In the genomic region with DNA sequence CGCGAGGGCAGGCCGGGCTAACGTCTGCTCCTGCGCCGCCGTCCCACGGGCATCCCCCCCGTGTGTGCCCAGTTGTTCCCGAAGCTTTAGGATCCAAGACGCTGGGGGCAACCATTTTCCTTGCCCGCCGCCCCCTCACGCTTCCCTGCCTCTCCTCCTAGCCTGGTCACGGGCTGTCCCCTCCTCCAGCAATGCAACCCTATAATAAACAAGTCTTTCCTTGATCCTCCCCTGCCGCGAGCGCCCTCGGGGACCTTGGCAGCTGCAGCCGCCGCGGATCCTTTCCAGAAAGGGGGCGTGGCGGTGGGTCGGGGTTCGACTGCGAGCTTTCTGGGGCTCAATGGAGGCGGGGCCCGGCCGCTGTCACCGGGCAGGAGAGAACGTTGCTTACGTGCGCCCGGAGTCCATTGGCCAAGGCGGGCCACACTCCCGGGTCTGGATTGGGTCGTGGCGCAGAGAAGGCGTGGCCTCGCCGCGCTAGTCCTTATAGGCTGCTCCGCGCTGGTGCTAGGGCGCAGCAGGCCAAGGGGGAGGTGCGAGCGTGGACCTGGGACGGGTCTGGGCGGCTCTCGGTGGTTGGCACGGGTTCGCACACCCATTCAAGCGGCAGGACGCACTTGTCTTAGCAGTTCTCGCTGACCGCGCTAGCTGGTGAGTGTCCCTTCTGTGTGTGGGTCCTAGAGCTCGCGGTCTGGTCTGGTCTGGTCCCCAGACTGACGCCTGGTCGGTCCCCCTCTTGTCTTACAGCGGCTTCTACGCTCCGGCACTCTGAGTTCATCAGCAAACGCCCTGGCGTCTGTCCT, we compare ENCODE assay signal across 1 cellular context.
A peak's percentile ranks its signal among the peaks of the same experiment; 100 is the strongest.
TF ChIP-seq lines count a peak whose summit lies in the region.

A gene with protein sequence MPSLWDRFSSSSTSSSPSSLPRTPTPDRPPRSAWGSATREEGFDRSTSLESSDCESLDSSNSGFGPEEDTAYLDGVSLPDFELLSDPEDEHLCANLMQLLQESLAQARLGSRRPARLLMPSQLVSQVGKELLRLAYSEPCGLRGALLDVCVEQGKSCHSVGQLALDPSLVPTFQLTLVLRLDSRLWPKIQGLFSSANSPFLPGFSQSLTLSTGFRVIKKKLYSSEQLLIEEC (plus strand): TSS at position 515 of the 803 bp plus-strand sequence. CDS start 293 bp downstream, outside the sequence.

TF ChIP-seq in K562, 482 proteins besides CTCF, POLR2A, EP300 and RAD21 (continued from another document and continues in another):
- TF ChIP-seq, protein P1, sequence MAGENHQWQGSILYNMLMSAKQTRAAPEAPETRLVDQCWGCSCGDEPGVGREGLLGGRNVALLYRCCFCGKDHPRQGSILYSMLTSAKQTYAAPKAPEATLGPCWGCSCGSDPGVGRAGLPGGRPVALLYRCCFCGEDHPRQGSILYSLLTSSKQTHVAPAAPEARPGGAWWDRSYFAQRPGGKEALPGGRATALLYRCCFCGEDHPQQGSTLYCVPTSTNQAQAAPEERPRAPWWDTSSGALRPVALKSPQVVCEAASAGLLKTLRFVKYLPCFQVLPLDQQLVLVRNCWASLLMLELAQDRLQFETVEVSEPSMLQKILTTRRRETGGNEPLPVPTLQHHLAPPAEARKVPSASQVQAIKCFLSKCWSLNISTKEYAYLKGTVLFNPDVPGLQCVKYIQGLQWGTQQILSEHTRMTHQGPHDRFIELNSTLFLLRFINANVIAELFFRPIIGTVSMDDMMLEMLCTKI (IDR thresholded peaks at IDR 0.05; ENCODE audit: partially characterized antibody): no peak
- peak; percentile 66 for TF ChIP-seq ZFP1 (CRISPR knock-in tag; IDR thresholded peaks at IDR 0.05)
- TF ChIP-seq POLR3G (IDR thresholded peaks at IDR 0.05; ENCODE audit: extremely low read depth, insufficient read length, insufficient replicate concordance): no peak
- TF ChIP-seq ZNF384 (IDR thresholded peaks at IDR 0.05; ENCODE audit: low read depth, low read length): 0 out of 2 replicates have a peak, but pooled peaks have one; percentile 3
- TF ChIP-seq, protein P2, sequence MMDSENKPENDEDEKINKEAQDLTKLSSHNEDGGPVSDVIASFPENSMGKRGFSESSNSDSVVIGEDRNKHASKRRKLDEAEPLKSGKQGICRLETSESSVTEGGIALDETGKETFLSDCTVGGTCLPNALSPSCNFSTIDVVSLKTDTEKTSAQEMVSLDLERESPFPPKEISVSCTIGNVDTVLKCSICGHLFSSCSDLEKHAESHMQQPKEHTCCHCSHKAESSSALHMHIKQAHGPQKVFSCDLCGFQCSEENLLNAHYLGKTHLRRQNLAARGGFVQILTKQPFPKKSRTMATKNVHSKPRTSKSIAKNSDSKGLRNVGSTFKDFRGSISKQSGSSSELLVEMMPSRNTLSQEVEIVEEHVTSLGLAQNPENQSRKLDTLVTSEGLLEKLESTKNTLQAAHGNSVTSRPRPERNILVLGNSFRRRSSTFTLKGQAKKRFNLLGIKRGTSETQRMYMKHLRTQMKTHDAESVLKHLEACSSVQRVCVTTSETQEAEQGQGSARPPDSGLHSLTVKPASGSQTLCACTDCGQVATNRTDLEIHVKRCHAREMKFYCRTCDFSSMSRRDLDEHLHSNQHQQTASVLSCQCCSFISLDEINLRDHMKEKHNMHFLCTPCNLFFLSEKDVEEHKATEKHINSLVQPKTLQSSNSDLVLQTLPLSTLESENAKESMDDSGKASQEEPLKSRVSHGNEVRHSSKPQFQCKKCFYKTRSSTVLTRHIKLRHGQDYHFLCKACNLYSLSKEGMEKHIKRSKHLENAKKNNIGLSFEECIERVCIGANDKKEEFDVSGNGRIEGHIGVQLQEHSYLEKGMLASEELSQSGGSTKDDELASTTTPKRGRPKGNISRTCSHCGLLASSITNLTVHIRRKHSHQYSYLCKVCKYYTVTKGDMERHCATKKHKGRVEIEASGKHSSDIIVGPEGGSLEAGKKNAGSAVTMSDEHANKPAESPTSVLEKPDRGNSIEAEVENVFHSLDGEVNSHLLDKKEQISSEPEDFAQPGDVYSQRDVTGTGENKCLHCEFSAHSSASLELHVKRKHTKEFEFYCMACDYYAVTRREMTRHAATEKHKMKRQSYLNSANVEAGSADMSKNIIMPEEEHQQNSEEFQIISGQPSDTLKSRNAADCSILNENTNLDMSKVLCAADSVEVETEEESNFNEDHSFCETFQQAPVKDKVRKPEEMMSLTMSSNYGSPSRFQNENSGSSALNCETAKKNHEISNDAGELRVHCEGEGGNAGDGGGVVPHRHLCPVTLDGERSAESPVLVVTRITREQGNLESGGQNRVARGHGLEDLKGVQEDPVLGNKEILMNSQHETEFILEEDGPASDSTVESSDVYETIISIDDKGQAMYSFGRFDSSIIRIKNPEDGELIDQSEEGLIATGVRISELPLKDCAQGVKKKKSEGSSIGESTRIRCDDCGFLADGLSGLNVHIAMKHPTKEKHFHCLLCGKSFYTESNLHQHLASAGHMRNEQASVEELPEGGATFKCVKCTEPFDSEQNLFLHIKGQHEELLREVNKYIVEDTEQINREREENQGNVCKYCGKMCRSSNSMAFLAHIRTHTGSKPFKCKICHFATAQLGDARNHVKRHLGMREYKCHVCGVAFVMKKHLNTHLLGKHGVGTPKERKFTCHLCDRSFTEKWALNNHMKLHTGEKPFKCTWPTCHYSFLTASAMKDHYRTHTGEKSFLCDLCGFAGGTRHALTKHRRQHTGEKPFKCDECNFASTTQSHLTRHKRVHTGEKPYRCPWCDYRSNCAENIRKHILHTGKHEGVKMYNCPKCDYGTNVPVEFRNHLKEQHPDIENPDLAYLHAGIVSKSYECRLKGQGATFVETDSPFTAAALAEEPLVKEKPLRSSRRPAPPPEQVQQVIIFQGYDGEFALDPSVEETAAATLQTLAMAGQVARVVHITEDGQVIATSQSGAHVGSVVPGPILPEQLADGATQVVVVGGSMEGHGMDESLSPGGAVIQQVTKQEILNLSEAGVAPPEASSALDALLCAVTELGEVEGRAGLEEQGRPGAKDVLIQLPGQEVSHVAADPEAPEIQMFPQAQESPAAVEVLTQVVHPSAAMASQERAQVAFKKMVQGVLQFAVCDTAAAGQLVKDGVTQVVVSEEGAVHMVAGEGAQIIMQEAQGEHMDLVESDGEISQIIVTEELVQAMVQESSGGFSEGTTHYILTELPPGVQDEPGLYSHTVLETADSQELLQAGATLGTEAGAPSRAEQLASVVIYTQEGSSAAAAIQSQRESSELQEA (IDR thresholded peaks at IDR 0.05; ENCODE audit: low read depth): no peak
- TF ChIP-seq YY1 (IDR thresholded peaks at IDR 0.05; ENCODE audit: borderline replicate concordance in 1 of 3, control insufficient read depth in 1 of 3, extremely low read depth in 1 of 3, insufficient read depth in 3 of 3, insufficient read length in 1 of 3, insufficient replicate concordance in 2 of 3, low read depth in 1 of 3, low read length in 2 of 3): peak in 2 of 3 experiments; percentile 61 to 65
- TF ChIP-seq NELFE (IDR thresholded peaks at IDR 0.05; ENCODE audit: insufficient read depth, insufficient read length): peak; percentile 90
- TF ChIP-seq, protein P3, sequence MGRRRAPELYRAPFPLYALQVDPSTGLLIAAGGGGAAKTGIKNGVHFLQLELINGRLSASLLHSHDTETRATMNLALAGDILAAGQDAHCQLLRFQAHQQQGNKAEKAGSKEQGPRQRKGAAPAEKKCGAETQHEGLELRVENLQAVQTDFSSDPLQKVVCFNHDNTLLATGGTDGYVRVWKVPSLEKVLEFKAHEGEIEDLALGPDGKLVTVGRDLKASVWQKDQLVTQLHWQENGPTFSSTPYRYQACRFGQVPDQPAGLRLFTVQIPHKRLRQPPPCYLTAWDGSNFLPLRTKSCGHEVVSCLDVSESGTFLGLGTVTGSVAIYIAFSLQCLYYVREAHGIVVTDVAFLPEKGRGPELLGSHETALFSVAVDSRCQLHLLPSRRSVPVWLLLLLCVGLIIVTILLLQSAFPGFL (CRISPR knock-in tag; IDR thresholded peaks at IDR 0.05): no peak
- no peak; the same call in 1 of the 2 replicates for TF ChIP-seq ZBTB1 (CRISPR knock-in tag; IDR thresholded peaks at IDR 0.05; ENCODE audit: borderline replicate concordance, low read depth)
- TF ChIP-seq ETV5 (CRISPR knock-in tag; IDR thresholded peaks at IDR 0.05; ENCODE audit: low read depth): peak; percentile 12; the same call in 1 of the 2 replicates
- TF ChIP-seq, protein P4, sequence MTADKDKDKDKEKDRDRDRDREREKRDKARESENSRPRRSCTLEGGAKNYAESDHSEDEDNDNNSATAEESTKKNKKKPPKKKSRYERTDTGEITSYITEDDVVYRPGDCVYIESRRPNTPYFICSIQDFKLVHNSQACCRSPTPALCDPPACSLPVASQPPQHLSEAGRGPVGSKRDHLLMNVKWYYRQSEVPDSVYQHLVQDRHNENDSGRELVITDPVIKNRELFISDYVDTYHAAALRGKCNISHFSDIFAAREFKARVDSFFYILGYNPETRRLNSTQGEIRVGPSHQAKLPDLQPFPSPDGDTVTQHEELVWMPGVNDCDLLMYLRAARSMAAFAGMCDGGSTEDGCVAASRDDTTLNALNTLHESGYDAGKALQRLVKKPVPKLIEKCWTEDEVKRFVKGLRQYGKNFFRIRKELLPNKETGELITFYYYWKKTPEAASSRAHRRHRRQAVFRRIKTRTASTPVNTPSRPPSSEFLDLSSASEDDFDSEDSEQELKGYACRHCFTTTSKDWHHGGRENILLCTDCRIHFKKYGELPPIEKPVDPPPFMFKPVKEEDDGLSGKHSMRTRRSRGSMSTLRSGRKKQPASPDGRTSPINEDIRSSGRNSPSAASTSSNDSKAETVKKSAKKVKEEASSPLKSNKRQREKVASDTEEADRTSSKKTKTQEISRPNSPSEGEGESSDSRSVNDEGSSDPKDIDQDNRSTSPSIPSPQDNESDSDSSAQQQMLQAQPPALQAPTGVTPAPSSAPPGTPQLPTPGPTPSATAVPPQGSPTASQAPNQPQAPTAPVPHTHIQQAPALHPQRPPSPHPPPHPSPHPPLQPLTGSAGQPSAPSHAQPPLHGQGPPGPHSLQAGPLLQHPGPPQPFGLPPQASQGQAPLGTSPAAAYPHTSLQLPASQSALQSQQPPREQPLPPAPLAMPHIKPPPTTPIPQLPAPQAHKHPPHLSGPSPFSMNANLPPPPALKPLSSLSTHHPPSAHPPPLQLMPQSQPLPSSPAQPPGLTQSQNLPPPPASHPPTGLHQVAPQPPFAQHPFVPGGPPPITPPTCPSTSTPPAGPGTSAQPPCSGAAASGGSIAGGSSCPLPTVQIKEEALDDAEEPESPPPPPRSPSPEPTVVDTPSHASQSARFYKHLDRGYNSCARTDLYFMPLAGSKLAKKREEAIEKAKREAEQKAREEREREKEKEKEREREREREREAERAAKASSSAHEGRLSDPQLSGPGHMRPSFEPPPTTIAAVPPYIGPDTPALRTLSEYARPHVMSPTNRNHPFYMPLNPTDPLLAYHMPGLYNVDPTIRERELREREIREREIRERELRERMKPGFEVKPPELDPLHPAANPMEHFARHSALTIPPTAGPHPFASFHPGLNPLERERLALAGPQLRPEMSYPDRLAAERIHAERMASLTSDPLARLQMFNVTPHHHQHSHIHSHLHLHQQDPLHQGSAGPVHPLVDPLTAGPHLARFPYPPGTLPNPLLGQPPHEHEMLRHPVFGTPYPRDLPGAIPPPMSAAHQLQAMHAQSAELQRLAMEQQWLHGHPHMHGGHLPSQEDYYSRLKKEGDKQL (CRISPR knock-in tag; IDR thresholded peaks at IDR 0.05; ENCODE audit: borderline replicate concordance): no peak
- no peak for TF ChIP-seq BRCA1 (IDR thresholded peaks at IDR 0.05)
- no peak for TF ChIP-seq BRCA1 (CRISPR knock-in tag; IDR thresholded peaks at IDR 0.05)
- peak; percentile 93 for TF ChIP-seq CHCHD3 (CRISPR knock-in tag; IDR thresholded peaks at IDR 0.05)
- TF ChIP-seq ZNF561 (CRISPR knock-in tag; conservative IDR thresholded peaks at IDR 0.05): 0 out of 2 replicates have a peak, but pooled peaks have one; percentile 51
- TF ChIP-seq CBFA2T3 (IDR thresholded peaks at IDR 0.05): no peak
- TF ChIP-seq TRIM28 (IDR thresholded peaks at IDR 0.05): peak; percentile 17; the same call in 1 of the 2 replicates
- TF ChIP-seq HEY1 (CRISPR knock-in tag; IDR thresholded peaks at IDR 0.05; ENCODE audit: borderline replicate concordance): peak; percentile 94; the same call in 1 of the 2 replicates
- TF ChIP-seq PCBP2 (IDR thresholded peaks at IDR 0.05; ENCODE audit: low read depth, low read length, poor library complexity, severe bottlenecking): peak; percentile 50
- TF ChIP-seq NFIX (CRISPR knock-in tag; IDR thresholded peaks at IDR 0.05; ENCODE audit: low read depth): peak; percentile 2; the same call in 1 of the 2 replicates
- no peak for TF ChIP-seq LEF1 (IDR thresholded peaks at IDR 0.05)
- TF ChIP-seq ZNF778 (CRISPR knock-in tag; IDR thresholded peaks at IDR 0.05): no peak
- TF ChIP-seq, protein P5, sequence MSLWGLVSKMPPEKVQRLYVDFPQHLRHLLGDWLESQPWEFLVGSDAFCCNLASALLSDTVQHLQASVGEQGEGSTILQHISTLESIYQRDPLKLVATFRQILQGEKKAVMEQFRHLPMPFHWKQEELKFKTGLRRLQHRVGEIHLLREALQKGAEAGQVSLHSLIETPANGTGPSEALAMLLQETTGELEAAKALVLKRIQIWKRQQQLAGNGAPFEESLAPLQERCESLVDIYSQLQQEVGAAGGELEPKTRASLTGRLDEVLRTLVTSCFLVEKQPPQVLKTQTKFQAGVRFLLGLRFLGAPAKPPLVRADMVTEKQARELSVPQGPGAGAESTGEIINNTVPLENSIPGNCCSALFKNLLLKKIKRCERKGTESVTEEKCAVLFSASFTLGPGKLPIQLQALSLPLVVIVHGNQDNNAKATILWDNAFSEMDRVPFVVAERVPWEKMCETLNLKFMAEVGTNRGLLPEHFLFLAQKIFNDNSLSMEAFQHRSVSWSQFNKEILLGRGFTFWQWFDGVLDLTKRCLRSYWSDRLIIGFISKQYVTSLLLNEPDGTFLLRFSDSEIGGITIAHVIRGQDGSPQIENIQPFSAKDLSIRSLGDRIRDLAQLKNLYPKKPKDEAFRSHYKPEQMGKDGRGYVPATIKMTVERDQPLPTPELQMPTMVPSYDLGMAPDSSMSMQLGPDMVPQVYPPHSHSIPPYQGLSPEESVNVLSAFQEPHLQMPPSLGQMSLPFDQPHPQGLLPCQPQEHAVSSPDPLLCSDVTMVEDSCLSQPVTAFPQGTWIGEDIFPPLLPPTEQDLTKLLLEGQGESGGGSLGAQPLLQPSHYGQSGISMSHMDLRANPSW (CRISPR knock-in tag; IDR thresholded peaks at IDR 0.05): no peak
- no peak for TF ChIP-seq ZNF274 (IDR thresholded peaks at IDR 0.05; ENCODE audit: borderline replicate concordance, low read depth, low read length)
- TF ChIP-seq KAT8 (IDR thresholded peaks at IDR 0.05; ENCODE audit: low read depth): no peak
- TF ChIP-seq, protein P6, sequence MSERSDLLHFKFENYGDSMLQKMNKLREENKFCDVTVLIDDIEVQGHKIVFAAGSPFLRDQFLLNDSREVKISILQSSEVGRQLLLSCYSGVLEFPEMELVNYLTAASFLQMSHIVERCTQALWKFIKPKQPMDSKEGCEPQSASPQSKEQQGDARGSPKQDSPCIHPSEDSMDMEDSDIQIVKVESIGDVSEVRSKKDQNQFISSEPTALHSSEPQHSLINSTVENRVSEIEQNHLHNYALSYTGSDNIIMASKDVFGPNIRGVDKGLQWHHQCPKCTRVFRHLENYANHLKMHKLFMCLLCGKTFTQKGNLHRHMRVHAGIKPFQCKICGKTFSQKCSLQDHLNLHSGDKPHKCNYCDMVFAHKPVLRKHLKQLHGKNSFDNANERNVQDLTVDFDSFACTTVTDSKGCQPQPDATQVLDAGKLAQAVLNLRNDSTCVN (CRISPR knock-in tag; IDR thresholded peaks at IDR 0.05): peak; percentile 97
- peak; percentile 81; the same call in 1 of the 2 replicates for TF ChIP-seq LCOR (CRISPR knock-in tag; IDR thresholded peaks at IDR 0.05)
- TF ChIP-seq CBFB (CRISPR knock-in tag; IDR thresholded peaks at IDR 0.05): no peak
- TF ChIP-seq ZBTB17 (CRISPR knock-in tag; IDR thresholded peaks at IDR 0.05): peak; percentile 79
- TF ChIP-seq ZNF354B (CRISPR knock-in tag; IDR thresholded peaks at IDR 0.05): peak; percentile 70
- TF ChIP-seq TEAD4 (IDR thresholded peaks at IDR 0.05; ENCODE audit: low read length): peak; percentile 50; the same call in 1 of the 2 replicates
- TF ChIP-seq TEAD4 (CRISPR knock-in tag; IDR thresholded peaks at IDR 0.05; ENCODE audit: borderline replicate concordance): no peak
- TF ChIP-seq CTBP1 (IDR thresholded peaks at IDR 0.05; ENCODE audit: borderline replicate concordance): no peak
